In genomic region chr2:43026451-43027102, GRCh38 we compare ENCODE assay signal across 12 cellular contexts.
DNase-seq lines count a peak whose midpoint lies in the region; ATAC-seq and TF ChIP-seq lines count a peak whose summit lies in the region.
"Had no signal": no experiment of that assay in that cellular context is flagged by ENCODE, and none has a peak within 500 bp of the region (broad histone marks: within the 10 kb centered on the region; RNA-seq: fewer than 3 reads in every experiment).

No MANE protein-coding gene starts in this region.

- 81% methylated on average over 17 of the region's 17 CpGs for WGBS in esophagus, 2 donors
- WGBS in lung, 2 donors: 77 to 81% methylated on average over 17 of the region's 17 CpGs

- H3K9me3 Mint-ChIP-seq in CD4-positive, CD25-positive, alpha-beta regulatory T cell: peaks cover 0 to 8% (median 0%) of the 10 kb centered on the region in 7 donors
- peaks cover 10% of the 10 kb centered on the region for H3K9me3 Mint-ChIP-seq in stimulated activated effector memory CD8-positive, alpha-beta T cell treated with anti-CD3 and anti-CD28 coated beads, Interleukin-12 subunit alpha, Interleukin-12 subunit beta, amount 100 ng/mL, for 72 hours

- H3K27me3 ChIP-seq in CD4-positive, CD25-positive, alpha-beta regulatory T cell (ENCODE audit: control insufficient read depth, insufficient read depth, low read length): no peaks in the 10 kb centered on the region
- H3K27me3 ChIP-seq in esophagus (ENCODE audit: control insufficient read depth in 1 of 2, insufficient read depth in 2 of 2, low read length in 2 of 2) (no peaks in the 10 kb centered on the region), lung (ENCODE audit: control insufficient read depth, insufficient read depth) (no peaks in the 10 kb centered on the region), brain microvascular endothelial cell (replicated peaks) (no peaks in the 10 kb centered on the region)

- H3K4me3 ChIP-seq in CD4-positive, CD25-positive, alpha-beta regulatory T cell (ENCODE audit: low read depth, low read length): no peak overlapping the region
- H3K4me3 ChIP-seq in esophagus (ENCODE audit: low read depth in 1 of 2, low read length in 2 of 2) (no peak overlapping the region), lung (no peak overlapping the region), brain microvascular endothelial cell (ENCODE audit: low read depth, low read length) (no peak overlapping the region)

- no peak overlapping the region for H3K27ac ChIP-seq in CD4-positive, CD25-positive, alpha-beta regulatory T cell (ENCODE audit: insufficient read depth, low read length, poor library complexity, severe bottlenecking)
- peak overlapping the region; percentile 26 to 43 for H3K27ac ChIP-seq in esophagus (ENCODE audit: low read depth in 2 of 2, low read length in 1 of 2)
- peak overlapping the region in 1 of 2 donors; percentile 35 for H3K27ac ChIP-seq in lung (ENCODE audit: low read depth in 1 of 2, low read length in 1 of 2)
- H3K27ac ChIP-seq in brain microvascular endothelial cell: no peak overlapping the region

- in situ Hi-C loops in brain microvascular endothelial cell (cut with HindIII; ENCODE audit: low pct_ligation_motif_present, low sequenced_read_pairs): no loop called here

- peaks cover 0 to 11% (median 3%) of the 10 kb centered on the region in 4 donors for H3K4me1 Mint-ChIP-seq in CD4-positive, CD25-positive, alpha-beta regulatory T cell
- peaks cover 12% of the 10 kb centered on the region for H3K4me1 Mint-ChIP-seq in stimulated activated effector memory CD8-positive, alpha-beta T cell treated with anti-CD3 and anti-CD28 coated beads, Interleukin-12 subunit alpha, Interleukin-12 subunit beta, amount 100 ng/mL, for 72 hours

- H3K27me3 Mint-ChIP-seq in CD4-positive, CD25-positive, alpha-beta regulatory T cell: peaks cover 5% of the 10 kb centered on the region
- H3K27me3 Mint-ChIP-seq: activated T-helper 17 cell treated with anti-CD3 and anti-CD28 coated beads, Interleukin-2, amount 50 U/mL, for 72 hours had no signal

- H3K36me3 ChIP-seq in CD4-positive, CD25-positive, alpha-beta regulatory T cell (ENCODE audit: control insufficient read depth, insufficient read depth, low read length): no peaks in the 10 kb centered on the region
- H3K36me3 ChIP-seq in esophagus (ENCODE audit: control insufficient read depth in 2 of 2, insufficient read depth in 2 of 2, low read length in 1 of 2) (no peaks in the 10 kb centered on the region), lung (ENCODE audit: control insufficient read depth in 2 of 2, insufficient read depth in 2 of 2, low read length in 2 of 2) (no peaks in the 10 kb centered on the region), brain microvascular endothelial cell (replicated peaks) (no peaks in the 10 kb centered on the region)

- DNase-seq in CD4-positive, CD25-positive, alpha-beta regulatory T cell: no peak
- DNase-seq in lung (ENCODE audit: low spot score) (no peak), brain microvascular endothelial cell (no peak), MV-4-11 (lab: John Stamatoyannopoulos, UW) (no peak), superior temporal gyrus (ENCODE audit: extremely low spot score) (no peak)
- no peak for DNase-seq in stimulated activated effector memory CD8-positive, alpha-beta T cell treated with anti-CD3 and anti-CD28 coated beads, Interleukin-12 subunit alpha, Interleukin-12 subunit beta, amount 100 ng/mL, for 72 hours (ENCODE audit: low spot score in 2 of 2)
- DNase-seq: activated CD4-positive, alpha-beta T cell treated with anti-CD3 and anti-CD28 coated beads, Interleukin-2, amount 50 U/mL, for 4 hours; NCI-H1694; NCI-H446 treated with DMSO at 0.1 percent for 48 hours had no signal

- TF ChIP-seq CTCF in lung (IDR thresholded peaks at IDR 0.05; ENCODE audit: control extremely low read depth, extremely low read depth): no peak
- no peak for TF ChIP-seq CTCF in brain microvascular endothelial cell (IDR thresholded peaks at IDR 0.05; ENCODE audit: low read depth, low read length, missing control alignments)

- H3K4me1 ChIP-seq in CD4-positive, CD25-positive, alpha-beta regulatory T cell (ENCODE audit: control insufficient read depth, insufficient read depth, low read length, poor library complexity, severe bottlenecking): no peaks in the 10 kb centered on the region
- H3K4me1 ChIP-seq in esophagus (ENCODE audit: control insufficient read depth in 2 of 2, insufficient read depth in 2 of 2, low read length in 1 of 2) (peaks cover 0 to 2% of the 10 kb centered on the region in 2 donors), lung (ENCODE audit: control insufficient read depth in 2 of 2, insufficient read depth in 2 of 2, low read length in 2 of 2) (peaks cover 0 to 12% of the 10 kb centered on the region in 2 donors)

- no peak for ATAC-seq in CD4-positive, CD25-positive, alpha-beta regulatory T cell (ENCODE audit: low read depth in 2 of 2)
- ATAC-seq in lung (ENCODE audit: insufficient read depth, low FRiP score) (peak; percentile 20), HG03460 (IDR thresholded peaks at IDR 0.05; ENCODE audit: unreplicated experiment) (no peak)
- ATAC-seq in stimulated activated effector memory CD8-positive, alpha-beta T cell treated with anti-CD3 and anti-CD28 coated beads, Interleukin-12 subunit alpha, Interleukin-12 subunit beta, amount 100 ng/mL, for 72 hours: no peak
- ATAC-seq: activated T-helper 17 cell treated with anti-CD3 and anti-CD28 coated beads, Interleukin-2, amount 50 U/mL, for 72 hours had no signal

- H3K4me3 Mint-ChIP-seq in CD4-positive, CD25-positive, alpha-beta regulatory T cell: no peak overlapping the region
- no peak overlapping the region for H3K4me3 Mint-ChIP-seq in stimulated activated effector memory CD8-positive, alpha-beta T cell treated with anti-CD3 and anti-CD28 coated beads, Interleukin-12 subunit alpha, Interleukin-12 subunit beta, amount 100 ng/mL, for 72 hours
- H3K4me3 Mint-ChIP-seq: activated T-helper 17 cell treated with anti-CD3 and anti-CD28 coated beads, Interleukin-2, amount 50 U/mL, for 72 hours had no signal

- peaks cover 4% of the 10 kb centered on the region for H3K36me3 Mint-ChIP-seq in CD4-positive, CD25-positive, alpha-beta regulatory T cell
- no peaks in the 10 kb centered on the region for H3K36me3 Mint-ChIP-seq in stimulated activated effector memory CD8-positive, alpha-beta T cell treated with anti-CD3 and anti-CD28 coated beads, Interleukin-12 subunit alpha, Interleukin-12 subunit beta, amount 100 ng/mL, for 72 hours

- no peaks in the 10 kb centered on the region for H3K9me3 ChIP-seq in CD4-positive, CD25-positive, alpha-beta regulatory T cell (ENCODE audit: control insufficient read depth in 2 of 2, low read length in 2 of 2)
- H3K9me3 ChIP-seq in esophagus (ENCODE audit: control insufficient read depth in 2 of 2, insufficient read depth in 1 of 2, low read depth in 1 of 2, low read length in 1 of 2) (peaks cover 5 to 6% of the 10 kb centered on the region in 2 donors), lung (ENCODE audit: control insufficient read depth in 2 of 2, insufficient read depth in 1 of 2, low read length in 1 of 2) (peaks cover 0 to 2% of the 10 kb centered on the region in 2 donors)

- peak overlapping the region in 2 of 3 donors; percentile 46 to 83 for H3K27ac Mint-ChIP-seq in CD4-positive, CD25-positive, alpha-beta regulatory T cell
- peak overlapping the region; percentile 34 for H3K27ac Mint-ChIP-seq in stimulated activated effector memory CD8-positive, alpha-beta T cell treated with anti-CD3 and anti-CD28 coated beads, Interleukin-12 subunit alpha, Interleukin-12 subunit beta, amount 100 ng/mL, for 72 hours
- H3K27ac Mint-ChIP-seq: activated T-helper 17 cell treated with anti-CD3 and anti-CD28 coated beads, Interleukin-2, amount 50 U/mL, for 72 hours had no signal

Comparison
In these comparisons a context has a peak if more than half of its experiments do, and no peak if none do; other contexts are left out.
1. H3K27ac ChIP-seq: peak in esophagus (2 of 2); none in CD4-positive, CD25-positive, alpha-beta regulatory T cell (single experiment) and brain microvascular endothelial cell (single experiment).